In the genomic region with DNA sequence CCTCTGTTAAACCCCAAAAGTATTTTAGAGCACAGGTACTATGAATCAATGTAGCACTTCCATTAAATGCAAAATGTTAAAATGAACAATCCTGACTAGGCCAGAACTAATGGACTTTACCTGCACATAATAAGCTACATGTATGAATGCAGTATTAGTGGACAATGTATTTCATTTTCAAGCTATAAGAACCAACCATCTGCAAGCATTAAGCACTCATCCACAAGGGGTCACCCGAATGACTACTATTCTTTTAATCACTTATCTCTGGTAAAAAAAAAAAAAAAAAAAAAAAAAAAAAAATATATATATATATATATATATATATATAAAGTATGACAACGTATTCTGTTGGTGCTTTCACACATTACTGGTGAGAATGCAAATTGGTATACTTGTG, we compare ENCODE assay signal across 11 cellular contexts. TPM values are rescaled to one million over a fixed set of nuclear protein-coding genes. Genes with fewer than 3 reads are reported as not detected.
DNase-seq lines count a peak whose midpoint lies in the region; ATAC-seq, FAIRE-seq and TF ChIP-seq lines count a peak whose summit lies in the region.
"Had no signal": no experiment of that assay in that cellular context is flagged by ENCODE, and none has a peak within 500 bp of the region (broad histone marks: within the 10 kb centered on the region; RNA-seq: fewer than 3 reads in every experiment).

No MANE protein-coding gene starts in this region.

- ATAC-seq in A549 = peak in 1 of 2 experiments; percentile 45; a peak in 1 of 6 replicates
- no peak for ATAC-seq in gastrocnemius medialis
- ATAC-seq in HG03565 (IDR thresholded peaks at IDR 0.05; ENCODE audit: unreplicated experiment) = no peak

- CTCF ChIA-PET in A549 (lab: Yijun Ruan, JAX) = interaction anchor here (0.5 to 2.1 kb wide), 13 partner anchors 11 to 242 kb away, joined by 3 to 12 read pairs (median 3); a partner anchor contains a TSS
- CTCF ChIA-PET in CD4-positive, alpha-beta memory T cell (lab: Charles Lee; ENCODE audit: partially characterized antibody) = interaction anchor here (1.0 to 4.3 kb wide), 10 partner anchors 12 to 241 kb away, joined by 3 to 32 read pairs (median 6); a partner anchor contains a TSS

- DNase-seq in A549 (ENCODE audit: low read depth in 1 of 2, low spot score in 1 of 2) (peak in 1 of 2 experiments; percentile 62), endodermal cell (no peak), posterior cingulate gyrus (no peak), NCI-H526 treated with DMSO at 0.1 percent for 48 hours (lab: John Stamatoyannopoulos, UW) (no peak), gastrocnemius medialis (no peak)
- DNase-seq in CD4-positive, alpha-beta memory T cell = peak; percentile 34 to 49 (median 43)
- DNase-seq: GF-D8, NCI-H1092 had no signal

- intact Hi-C loops in CD4-positive, alpha-beta memory T cell (cut with micrococcal nuclease) = loop anchor here (1.0 to 10.0 kb wide), 3 partner anchors 65 to 542 kb away; no protein-coding TSS in a partner anchor
- intact Hi-C loops in posterior cingulate gyrus (cut with DNase I) = no loop called here
- intact Hi-C loops in gastrocnemius medialis (cut with DNase I; ENCODE audit: low total_unique reads) = no loop called here

- no peaks in the 10 kb centered on the region for H3K36me3 ChIP-seq in CD4-positive, alpha-beta memory T cell (ENCODE audit: insufficient read depth, low read length)
- H3K36me3 ChIP-seq in OCI-LY1 (ENCODE audit: insufficient read depth, low read length) (no peaks in the 10 kb centered on the region), endodermal cell (ENCODE audit: control insufficient read depth, insufficient read depth, low read length) (no peaks in the 10 kb centered on the region), gastrocnemius medialis (no peaks in the 10 kb centered on the region)

- H3K36me3 Mint-ChIP-seq in CD4-positive, alpha-beta memory T cell = peaks cover 4 to 6% of the 10 kb centered on the region in 2 donors
- H3K36me3 Mint-ChIP-seq in endodermal cell (ENCODE audit: low read depth) = no peaks in the 10 kb centered on the region

- H3K4me2 ChIP-seq in A549 = no peak overlapping the region
- no peak overlapping the region; the same call in 1 of the 2 replicates for H3K4me2 ChIP-seq in OCI-LY1 (ENCODE audit: low read length)

- no peaks in the 10 kb centered on the region for H3K9me2 ChIP-seq in OCI-LY1 (ENCODE audit: low read depth, low read length)

- no peak for TF ChIP-seq POLR2A in A549 (IDR thresholded peaks at IDR 0.05; ENCODE audit: low read length)
- no peak for TF ChIP-seq POLR2A in gastrocnemius medialis (IDR thresholded peaks at IDR 0.05)

- H3K9me3 ChIP-seq in A549 = no peaks in the 10 kb centered on the region
- no peaks in the 10 kb centered on the region for H3K9me3 ChIP-seq in CD4-positive, alpha-beta memory T cell (ENCODE audit: control insufficient read depth in 1 of 2, low read length in 2 of 2)
- no peaks in the 10 kb centered on the region for H3K9me3 ChIP-seq in OCI-LY1 (ENCODE audit: low read length)
- H3K9me3 ChIP-seq in endodermal cell (ENCODE audit: control insufficient read depth, low read length) = no peaks in the 10 kb centered on the region
- no peaks in the 10 kb centered on the region for H3K9me3 ChIP-seq in gastrocnemius medialis

- no peak overlapping the region for H2AFZ ChIP-seq in OCI-LY1 (ENCODE audit: low read length)

- no peaks in the 10 kb centered on the region for H3K27me3 Mint-ChIP-seq in CD4-positive, alpha-beta memory T cell
- no peaks in the 10 kb centered on the region for H3K27me3 Mint-ChIP-seq in endodermal cell (ENCODE audit: insufficient read depth)
- H3K27me3 Mint-ChIP-seq: stimulated activated naive CD8-positive, alpha-beta T cell treated with anti-CD3 and anti-CD28 coated beads, Interleukin-15, Interleukin-2, amounts not matched to agents 100 ng/mL and 50 ng/mL, for 24 hours had no signal

- no peak for FAIRE-seq in A549 (lab: Jason Lieb, UNC)

- no peaks in the 10 kb centered on the region for H4K20me1 ChIP-seq in OCI-LY1 (ENCODE audit: insufficient read depth, low read length)

- no peaks in the 10 kb centered on the region for H3F3A ChIP-seq in OCI-LY1 (ENCODE audit: insufficient read depth, low read length)

- H3K4me3 Mint-ChIP-seq in CD4-positive, alpha-beta memory T cell = peak overlapping the region in 3 of 8 donors; percentile 29 to 43 (median 43)
- H3K4me3 Mint-ChIP-seq in endodermal cell = no peak overlapping the region
- H3K4me3 Mint-ChIP-seq: stimulated activated naive CD8-positive, alpha-beta T cell treated with anti-CD3 and anti-CD28 coated beads, Interleukin-15, Interleukin-2, amounts not matched to agents 100 ng/mL and 50 ng/mL, for 24 hours had no signal

- no peaks in the 10 kb centered on the region for H3K27me3 ChIP-seq in CD4-positive, alpha-beta memory T cell (ENCODE audit: insufficient read depth, low read length)
- no peaks in the 10 kb centered on the region for H3K27me3 ChIP-seq in OCI-LY1 (ENCODE audit: insufficient read depth, low read length)
- no peaks in the 10 kb centered on the region for H3K27me3 ChIP-seq in endodermal cell (ENCODE audit: control insufficient read depth, insufficient read depth, low read length, poor library complexity, severe bottlenecking)
- H3K27me3 ChIP-seq in gastrocnemius medialis = no peaks in the 10 kb centered on the region

- H3K9ac ChIP-seq in OCI-LY1 (ENCODE audit: low read length) = no peak overlapping the region
- no peak overlapping the region for H3K9ac ChIP-seq in endodermal cell (ENCODE audit: extremely low read depth, low read length, poor library complexity, severe bottlenecking)

- H3K4me3 ChIP-seq in A549 (no peak overlapping the region), OCI-LY1 (ENCODE audit: low read depth, low read length, poor library complexity, severe bottlenecking) (no peak overlapping the region), endodermal cell (ENCODE audit: low read length) (no peak overlapping the region), gastrocnemius medialis (no peak overlapping the region)
- no peak overlapping the region for H3K4me3 ChIP-seq in CD4-positive, alpha-beta memory T cell (ENCODE audit: low read length in 2 of 2)

- 26% methylated on average over 2 of the region's 2 CpGs for WGBS in A549 (ENCODE audit: missing lambda C conversion rate)
- WGBS in endodermal cell (ENCODE audit: insufficient coverage in 1 of 2, insufficient read length in 1 of 2), 2 experiments = no CpG with 5 or more reads among the region's 2 CpGs

- in situ Hi-C loops in gastrocnemius medialis (cut with MboI; ENCODE audit: low sequenced_read_pairs in 4 of 4) = no loop called here

- peaks cover 0 to 1% (median 0%) of the 10 kb centered on the region in 8 donors for H3K9me3 Mint-ChIP-seq in CD4-positive, alpha-beta memory T cell
- H3K9me3 Mint-ChIP-seq in endodermal cell = no peaks in the 10 kb centered on the region
- H3K9me3 Mint-ChIP-seq: stimulated activated naive CD8-positive, alpha-beta T cell treated with anti-CD3 and anti-CD28 coated beads, Interleukin-15, Interleukin-2, amounts not matched to agents 100 ng/mL and 50 ng/mL, for 24 hours had no signal

- peak in 1 of 2 experiments; percentile 28; a peak in 2 of 5 replicates for TF ChIP-seq RAD21 in A549 (conservative IDR thresholded peaks at IDR 0.05 in 1 of 2, IDR thresholded peaks at IDR 0.05 in 1 of 2)

- TF ChIP-seq CTCF in A549 (IDR thresholded peaks at IDR 0.05) = peak; percentile 22; the same call in 1 of the 3 replicates
- peak; percentile 21; the same call in 1 of the 2 replicates for TF ChIP-seq CTCF in OCI-LY1 (IDR thresholded peaks at IDR 0.05; ENCODE audit: low read length)
- TF ChIP-seq CTCF in endodermal cell (conservative IDR thresholded peaks at IDR 0.05) = peak; percentile 33
- peak in 1 of 5 experiments; percentile 33 for TF ChIP-seq CTCF in gastrocnemius medialis (IDR thresholded peaks at IDR 0.05 in 4 of 5, conservative IDR thresholded peaks at IDR 0.05 in 1 of 5)

- peak overlapping the region in 6 of 7 donors; percentile 36 to 85 (median 74) for H3K27ac Mint-ChIP-seq in CD4-positive, alpha-beta memory T cell
- H3K27ac Mint-ChIP-seq in endodermal cell = no peak overlapping the region
- H3K27ac Mint-ChIP-seq: stimulated activated naive CD8-positive, alpha-beta T cell treated with anti-CD3 and anti-CD28 coated beads, Interleukin-15, Interleukin-2, amounts not matched to agents 100 ng/mL and 50 ng/mL, for 24 hours had no signal

- no peak for TF ChIP-seq EP300 in A549 (IDR thresholded peaks at IDR 0.05)

- H3K79me2 ChIP-seq in OCI-LY1 (ENCODE audit: insufficient read depth, low read length) = peaks cover 89% of the 10 kb centered on the region

- H3K27ac ChIP-seq in A549 (no peak overlapping the region), OCI-LY1 (ENCODE audit: low read depth, low read length, poor library complexity, severe bottlenecking) (no peak overlapping the region), endodermal cell (ENCODE audit: low read depth, low read length) (no peak overlapping the region), gastrocnemius medialis (no peak overlapping the region)
- H3K27ac ChIP-seq in CD4-positive, alpha-beta memory T cell (ENCODE audit: low read depth, low read length) = no peak overlapping the region

- H3K4me1 Mint-ChIP-seq in CD4-positive, alpha-beta memory T cell = peaks cover 62 to 86% (median 74%) of the 10 kb centered on the region in 4 donors
- H3K4me1 Mint-ChIP-seq in endodermal cell = no peaks in the 10 kb centered on the region

- H3K4me1 ChIP-seq in A549 (no peaks in the 10 kb centered on the region), OCI-LY1 (ENCODE audit: insufficient read depth, low read length, severe bottlenecking) (peaks cover 29% of the 10 kb centered on the region), endodermal cell (ENCODE audit: control insufficient read depth, insufficient read depth, low read length) (no peaks in the 10 kb centered on the region), gastrocnemius medialis (peaks cover 25 to 34% of the 10 kb centered on the region in 2 donors)
- peaks cover 75% of the 10 kb centered on the region for H3K4me1 ChIP-seq in CD4-positive, alpha-beta memory T cell (ENCODE audit: insufficient read depth, low read length)

- POLR2A ChIA-PET in A549 (lab: Yijun Ruan, JAX) = no interaction called here
- POLR2A ChIA-PET in CD4-positive, alpha-beta memory T cell (lab: Charles Lee; ENCODE audit: partially characterized antibody) = interaction anchor here (0.6 to 2.0 kb wide), 7 partner anchors 9 to 220 kb away, joined by 3 to 18 read pairs (median 4); a partner anchor contains a TSS

TF ChIP-seq in A549, 52 proteins besides CTCF, POLR2A, EP300 and RAD21 (continues in another document):
- TF ChIP-seq GATA3 (IDR thresholded peaks at IDR 0.05; ENCODE audit: borderline replicate concordance) (no peak), TP53 (CRISPR knock-in tag; IDR thresholded peaks at IDR 0.05) (no peak)

RNA-seq across cellular contexts. Expression of a gene that starts 7.2 kb away (rescaled TPM):
- polyA plus RNA-seq in A549 (2011; rRNA removed) (24.1 and 34.1 TPM in 2 replicates), A549 (2017; fragmentation: RNase III; extraction: RNeasy Plus Mini Kit Qiagen cat#74134 plus additional on column Dnase treatment) (11.4 to 13.5 TPM (median 12.2 TPM) in 3 replicates)
- polyA plus RNA-seq in A549 (2012; cell fraction: cytosol; rRNA removed) = 14.1 and 17.5 TPM in 2 replicates
- 48.5 and 62.4 TPM in 2 replicates for polyA plus RNA-seq in A549 (2012; cell fraction: nucleus; rRNA removed)
- 83.5 and 87.4 TPM in 2 replicates for polyA minus RNA-seq in A549 (2011; rRNA and poly(A)+ RNA removed)
- total RNA-seq in CD4-positive, alpha-beta memory T cell = 100 to 1,000 TPM; 172 to 186 TPM
- polyA plus RNA-seq in CD4-positive, alpha-beta memory T cell = 10 to 100 TPM; 17.2 to 33.7 TPM
- total RNA-seq in endodermal cell (10 to 100 TPM; 31.3 to 34.6 TPM), gastrocnemius medialis (100 to 1,000 TPM in 3 of 4 donors, 10 to 100 TPM in 1; 70.0 to 141 (median 114) TPM)
- polyA plus RNA-seq in endodermal cell (2013, experiment 1 of 2) = 30.0 TPM
- 34.7 TPM for polyA plus RNA-seq in endodermal cell (2013, experiment 2 of 2)

Comparison
In these comparisons a context has a peak if more than half of its experiments do, and no peak if none do; other contexts are left out.
1. DNase-seq: peak in CD4-positive, alpha-beta memory T cell (5 of 5); none in endodermal cell (single experiment), posterior cingulate gyrus (0 of 10), NCI-H526 treated with DMSO at 0.1 percent for 48 hours (single experiment) and gastrocnemius medialis (0 of 2).